In the genomic region with DNA sequence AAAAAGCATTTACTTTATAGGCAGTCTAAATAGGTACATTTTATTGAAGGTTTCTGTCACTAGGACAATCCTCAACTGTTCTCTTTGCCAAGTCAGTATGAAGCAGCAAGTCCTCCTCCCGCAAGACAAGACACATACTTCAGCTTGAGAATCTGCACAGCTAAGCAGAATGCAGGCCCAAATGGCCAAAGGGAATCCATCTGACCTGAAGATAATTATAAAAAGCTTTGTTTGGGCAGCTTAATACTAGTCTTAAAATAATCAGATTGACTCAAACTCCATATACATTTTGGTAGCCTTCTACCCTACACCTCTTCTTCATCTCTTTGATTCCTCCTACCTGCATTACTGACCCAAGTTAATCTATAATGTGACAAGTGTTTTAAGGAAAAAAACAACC, we compare ENCODE assay signal across 17 cellular contexts. TPM values are rescaled to one million over a fixed set of nuclear protein-coding genes. Genes with fewer than 3 reads are reported as not detected.
A peak's percentile ranks its signal among the peaks of the same experiment; 100 is the strongest.
DNase-seq lines count a peak whose midpoint lies in the region; ATAC-seq and TF ChIP-seq lines count a peak whose summit lies in the region.
"Had no signal": no experiment of that assay in that cellular context is flagged by ENCODE, and none has a peak within 500 bp of the region (broad histone marks: within the 10 kb centered on the region; RNA-seq: fewer than 3 reads in every experiment).

No MANE protein-coding gene starts in this region.

- H4K20me1 ChIP-seq in Karpas-422 (ENCODE audit: insufficient read depth, low read depth, low read length) (no peaks in the 10 kb centered on the region), neural progenitor cell (ENCODE audit: low read depth) (no peaks in the 10 kb centered on the region)

- peaks cover 48% of the 10 kb centered on the region for H3K79me2 ChIP-seq in Karpas-422 (ENCODE audit: low read length)
- H3K79me2 ChIP-seq in neural progenitor cell (ENCODE audit: low read depth), result peaks cover 35% of the 10 kb centered on the region

- H3K27me3 ChIP-seq in Karpas-422 (ENCODE audit: low read length), result no peaks in the 10 kb centered on the region
- no peaks in the 10 kb centered on the region for H3K27me3 ChIP-seq in neural progenitor cell
- H3K27me3 ChIP-seq in Caco-2 (replicated peaks; ENCODE audit: control insufficient read depth, insufficient read depth, low read length), result no peaks in the 10 kb centered on the region
- H3K27me3 ChIP-seq: colonic mucosa had no signal

- H3K27me3 Mint-ChIP-seq in neural progenitor cell (ENCODE audit: insufficient read depth, low read depth), result no peaks in the 10 kb centered on the region
- no peaks in the 10 kb centered on the region for H3K27me3 Mint-ChIP-seq in Caco-2 (ENCODE audit: insufficient read depth, unreplicated experiment)

- intact Hi-C loops in Caco-2 (cut with micrococcal nuclease; ENCODE audit: unreplicated experiment), result no loop called here

- H3K4me2 ChIP-seq in Karpas-422 (ENCODE audit: low read depth, low read length, poor library complexity, severe bottlenecking), result peak overlapping the region; percentile 90
- H3K4me2 ChIP-seq in neural progenitor cell, result peak overlapping the region; percentile 99
- H3K4me2 ChIP-seq: KMS-11 had no signal

- H3K9ac ChIP-seq in Karpas-422 (ENCODE audit: low read length) (no peak overlapping the region), neural progenitor cell (no peak overlapping the region)
- H3K9ac ChIP-seq: KMS-11 had no signal

- no peaks in the 10 kb centered on the region for H3K9me2 ChIP-seq in Karpas-422 (replicated peaks; ENCODE audit: insufficient read depth, low read length)

- CTCF ChIA-PET in Caco-2 (lab: Charles Lee), result no interaction called here

- H3K27ac ChIP-seq in Karpas-422 (ENCODE audit: low read length) (peak overlapping the region; percentile 72), neural progenitor cell (no peak overlapping the region)
- H3K27ac ChIP-seq: colonic mucosa, KMS-11, SK-N-MC had no signal

- H3K9me3 Mint-ChIP-seq in neural progenitor cell (no peaks in the 10 kb centered on the region), Caco-2 (ENCODE audit: unreplicated experiment) (no peaks in the 10 kb centered on the region)

- no peak overlapping the region for H2AFZ ChIP-seq in Karpas-422 (ENCODE audit: low read length)
- no peak overlapping the region for H2AFZ ChIP-seq in neural progenitor cell (replicated peaks)

- no TSS peak for BruUV-seq in Caco-2 (replicated peaks; lab: Mats Ljungman, UMichigan)

- H3F3A ChIP-seq in neural progenitor cell (ENCODE audit: low read depth), result no peaks in the 10 kb centered on the region

- H3K36me3 Mint-ChIP-seq in neural progenitor cell (peaks cover 16% of the 10 kb centered on the region), Caco-2 (ENCODE audit: insufficient read depth, unreplicated experiment) (peaks cover 15% of the 10 kb centered on the region)

- peaks cover 29% of the 10 kb centered on the region for H3K36me3 ChIP-seq in Karpas-422 (ENCODE audit: insufficient read depth, low read length)
- no peaks in the 10 kb centered on the region for H3K36me3 ChIP-seq in neural progenitor cell
- 0 out of 2 replicates have a peak, but pooled peaks cover 2% of the 10 kb centered on the region for H3K36me3 ChIP-seq in Caco-2 (ENCODE audit: control insufficient read depth, insufficient read depth, low read length)
- H3K36me3 ChIP-seq: colonic mucosa had no signal

- no peak for TF ChIP-seq CTCF in neural progenitor cell (IDR thresholded peaks at IDR 0.05)
- TF ChIP-seq CTCF in Caco-2 (IDR thresholded peaks at IDR 0.05; ENCODE audit: insufficient read depth in 1 of 2, low read depth in 1 of 2, low read length in 1 of 2, severe bottlenecking in 1 of 2, unreplicated experiment in 1 of 2), result no peak

- H3K4me1 ChIP-seq in Karpas-422 (ENCODE audit: low read length), result peaks cover 34% of the 10 kb centered on the region
- peaks cover 11% of the 10 kb centered on the region for H3K4me1 ChIP-seq in neural progenitor cell
- no peaks in the 10 kb centered on the region; the same call in 1 of the 2 replicates for H3K4me1 ChIP-seq in Caco-2
- H3K4me1 ChIP-seq: colonic mucosa had no signal

- peak overlapping the region; percentile 36 for H3K4me3 Mint-ChIP-seq in neural progenitor cell
- H3K4me3 Mint-ChIP-seq in Caco-2 (ENCODE audit: unreplicated experiment), result no peak overlapping the region

- H3K4me3 ChIP-seq in Karpas-422 (ENCODE audit: low read length) (peak overlapping the region; percentile 27; the same call in 1 of the 2 replicates), neural progenitor cell (no peak overlapping the region), Caco-2 (ENCODE audit: low read depth, low read length) (no peak overlapping the region)
- H3K4me3 ChIP-seq: colonic mucosa had no signal

- POLR2A ChIA-PET in Caco-2 (lab: Charles Lee), result no interaction called here

- DNase-seq in NCI-H82 (lab: John Stamatoyannopoulos, UW), result peak; percentile 9
- no peak for DNase-seq in NCI-H82 treated with DMSO at 0.1 percent for 48 hours (lab: John Stamatoyannopoulos, UW; ENCODE audit: unreplicated experiment)
- DNase-seq in Karpas-422, result no peak
- DNase-seq in cerebellar cortex (ENCODE audit: low spot score), result peak; percentile 10
- no peak for DNase-seq in neural progenitor cell (ENCODE audit: low spot score)
- DNase-seq in Caco-2, result no peak
- DNase-seq in NOMO-1 (lab: John Stamatoyannopoulos, UW; ENCODE audit: unreplicated experiment in 2 of 2), result no peak
- DNase-seq: 8988T; anterior cingulate cortex; colonic mucosa; NCI-H1436 treated with DMSO at 0.1 percent for 48 hours; NCI-H446 treated with DMSO at 0.1 percent for 48 hours; OCI-M1; stimulated activated CD4-positive, alpha-beta T cell treated with anti-CD3 and anti-CD28 coated beads, Interleukin-12 subunit alpha, Interleukin-12 subunit beta, amount 100 ng/mL, for 4 hours had no signal

- H3K9me3 ChIP-seq in Karpas-422 (ENCODE audit: low read length) (no peaks in the 10 kb centered on the region), neural progenitor cell (ENCODE audit: low read depth) (no peaks in the 10 kb centered on the region), Caco-2 (no peaks in the 10 kb centered on the region)
- H3K9me3 ChIP-seq: colonic mucosa had no signal

- H3K4me1 Mint-ChIP-seq in neural progenitor cell (peaks cover 20% of the 10 kb centered on the region), Caco-2 (ENCODE audit: low read depth, unreplicated experiment) (no peaks in the 10 kb centered on the region)

- no peak for ATAC-seq in GM21717 (IDR thresholded peaks at IDR 0.05; ENCODE audit: unreplicated experiment)

- H3K27ac Mint-ChIP-seq in neural progenitor cell (no peak overlapping the region), Caco-2 (ENCODE audit: unreplicated experiment) (no peak overlapping the region)

RNA-seq across cellular contexts. Expression of a gene that starts 1.8 kb away (rescaled TPM):
- total RNA-seq in Karpas-422 (2014; rRNA removed; shearing (Covaris generic); ENCODE audit: low replicate concordance), result 48.7 and 126 TPM in 2 replicates
- 95.5 and 122 TPM in 2 replicates for total RNA-seq in neural progenitor cell (ENCODE audit: low replicate concordance)
- 26.5 and 30.6 TPM in 2 replicates for total RNA-seq in Caco-2 (2022)

Comparison
In these comparisons a context has a peak if more than half of its experiments do, and no peak if none do; other contexts are left out.
1. DNase-seq: peak in NCI-H82 (single experiment) and cerebellar cortex (single experiment); none in NCI-H82 treated with DMSO at 0.1 percent for 48 hours (single experiment), Karpas-422 (single experiment), neural progenitor cell (single experiment), Caco-2 (0 of 2) and NOMO-1 (0 of 2).